1 cellular context compared by ENCODE assay signal in the genomic region with DNA sequence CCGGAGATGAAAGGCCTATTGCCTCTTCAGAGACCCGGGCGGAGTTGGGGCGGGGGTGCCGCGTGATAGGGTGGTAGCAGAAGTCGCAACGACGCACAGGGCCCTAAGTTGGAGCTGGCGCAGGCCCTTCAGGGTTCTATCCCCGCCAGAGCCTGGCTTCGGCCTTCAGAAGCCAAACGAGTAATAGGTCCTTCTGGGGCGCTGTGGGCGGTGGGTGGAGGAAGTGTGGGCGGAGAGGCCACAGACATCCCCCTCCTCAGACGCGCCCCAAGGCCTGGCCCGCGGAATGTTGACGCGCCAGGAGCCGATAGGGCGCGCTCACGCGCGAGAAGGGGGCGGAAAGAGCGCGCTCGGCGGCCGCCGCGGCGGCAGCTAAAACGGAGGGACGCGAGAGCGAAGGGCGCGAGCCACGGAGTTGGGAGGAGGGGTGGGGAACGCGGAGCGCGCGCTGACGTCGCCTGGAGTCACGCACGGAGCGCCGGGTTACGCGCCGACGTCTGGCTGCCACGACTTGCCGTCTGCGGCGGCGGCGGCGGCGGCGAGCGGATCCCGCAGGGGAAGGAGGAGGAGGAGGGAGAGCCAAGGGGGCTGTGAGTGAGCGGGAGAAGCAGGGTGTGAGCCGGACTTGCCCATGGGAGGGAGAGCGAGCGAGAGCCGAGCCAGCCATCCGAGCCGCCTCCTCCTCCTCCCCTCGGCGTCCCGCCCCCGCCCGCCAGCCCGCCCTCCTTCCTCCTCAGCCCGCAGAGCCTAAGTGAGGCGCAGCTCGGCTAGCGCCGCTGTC.
TF ChIP-seq lines count a peak whose summit lies in the region.

No MANE protein-coding gene starts in this region.

TF ChIP-seq in HEK293, 187 proteins besides CTCF, POLR2A, EP300 and RAD21 (continued from another document and continues in another):
- TF ChIP-seq, protein P1, sequence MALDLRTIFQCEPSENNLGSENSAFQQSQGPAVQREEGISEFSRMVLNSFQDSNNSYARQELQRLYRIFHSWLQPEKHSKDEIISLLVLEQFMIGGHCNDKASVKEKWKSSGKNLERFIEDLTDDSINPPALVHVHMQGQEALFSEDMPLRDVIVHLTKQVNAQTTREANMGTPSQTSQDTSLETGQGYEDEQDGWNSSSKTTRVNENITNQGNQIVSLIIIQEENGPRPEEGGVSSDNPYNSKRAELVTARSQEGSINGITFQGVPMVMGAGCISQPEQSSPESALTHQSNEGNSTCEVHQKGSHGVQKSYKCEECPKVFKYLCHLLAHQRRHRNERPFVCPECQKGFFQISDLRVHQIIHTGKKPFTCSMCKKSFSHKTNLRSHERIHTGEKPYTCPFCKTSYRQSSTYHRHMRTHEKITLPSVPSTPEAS (tag by site-specific recombination; IDR thresholded peaks at IDR 0.05) = no peak
- TF ChIP-seq, protein P2, sequence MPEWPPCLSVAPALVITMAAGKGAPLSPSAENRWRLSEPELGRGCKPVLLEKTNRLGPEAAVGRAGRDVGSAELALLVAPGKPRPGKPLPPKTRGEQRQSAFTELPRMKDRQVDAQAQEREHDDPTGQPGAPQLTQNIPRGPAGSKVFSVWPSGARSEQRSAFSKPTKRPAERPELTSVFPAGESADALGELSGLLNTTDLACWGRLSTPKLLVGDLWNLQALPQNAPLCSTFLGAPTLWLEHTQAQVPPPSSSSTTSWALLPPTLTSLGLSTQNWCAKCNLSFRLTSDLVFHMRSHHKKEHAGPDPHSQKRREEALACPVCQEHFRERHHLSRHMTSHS (tag by site-specific recombination; IDR thresholded peaks at IDR 0.05) = no peak
- no peak for TF ChIP-seq ZNF548 (tag by site-specific recombination; IDR thresholded peaks at IDR 0.05)
- no peak for TF ChIP-seq ZNF292 (tag by site-specific recombination; IDR thresholded peaks at IDR 0.05; ENCODE audit: borderline replicate concordance, low read depth)
- TF ChIP-seq ZNF626 (tag by site-specific recombination; IDR thresholded peaks at IDR 0.05) = no peak
- no peak for TF ChIP-seq ZNF202 (tag by site-specific recombination; IDR thresholded peaks at IDR 0.05; ENCODE audit: borderline replicate concordance)
- no peak for TF ChIP-seq ZNF701 (tag by site-specific recombination; IDR thresholded peaks at IDR 0.05)
- no peak for TF ChIP-seq ZNF174 (tag by site-specific recombination; IDR thresholded peaks at IDR 0.05)
- no peak for TF ChIP-seq FEZF1 (tag by site-specific recombination; IDR thresholded peaks at IDR 0.05)
- TF ChIP-seq ZNF133 (tag by site-specific recombination; IDR thresholded peaks at IDR 0.05) = no peak
- TF ChIP-seq ZNF169 (tag by site-specific recombination; IDR thresholded peaks at IDR 0.05) = 0 out of 2 replicates have a peak, but pooled peaks have one; percentile 24
- TF ChIP-seq ZNF76 (tag by site-specific recombination; IDR thresholded peaks at IDR 0.05; ENCODE audit: borderline replicate concordance, low read depth) = 0 out of 2 replicates have a peak, but pooled peaks have one; percentile 27
- no peak; the same call in 1 of the 2 replicates for TF ChIP-seq KLF10 (tag by site-specific recombination; IDR thresholded peaks at IDR 0.05)
- TF ChIP-seq ZNF510 (tag by site-specific recombination; IDR thresholded peaks at IDR 0.05; ENCODE audit: insufficient replicate concordance) = no peak
- TF ChIP-seq ZNF2 (tag by site-specific recombination; IDR thresholded peaks at IDR 0.05) = no peak
- peak; percentile 68 for TF ChIP-seq ZFP37 (tag by site-specific recombination; IDR thresholded peaks at IDR 0.05)
- TF ChIP-seq BCL11B (tag by site-specific recombination; IDR thresholded peaks at IDR 0.05; ENCODE audit: low read depth) = no peak; the same call in 1 of the 2 replicates
- peak; percentile 30 for TF ChIP-seq ZBTB8A (tag by site-specific recombination; IDR thresholded peaks at IDR 0.05)
- TF ChIP-seq MEIS1 (CRISPR knock-in tag; IDR thresholded peaks at IDR 0.05; ENCODE audit: borderline replicate concordance) = no peak
- TF ChIP-seq, protein P3, sequence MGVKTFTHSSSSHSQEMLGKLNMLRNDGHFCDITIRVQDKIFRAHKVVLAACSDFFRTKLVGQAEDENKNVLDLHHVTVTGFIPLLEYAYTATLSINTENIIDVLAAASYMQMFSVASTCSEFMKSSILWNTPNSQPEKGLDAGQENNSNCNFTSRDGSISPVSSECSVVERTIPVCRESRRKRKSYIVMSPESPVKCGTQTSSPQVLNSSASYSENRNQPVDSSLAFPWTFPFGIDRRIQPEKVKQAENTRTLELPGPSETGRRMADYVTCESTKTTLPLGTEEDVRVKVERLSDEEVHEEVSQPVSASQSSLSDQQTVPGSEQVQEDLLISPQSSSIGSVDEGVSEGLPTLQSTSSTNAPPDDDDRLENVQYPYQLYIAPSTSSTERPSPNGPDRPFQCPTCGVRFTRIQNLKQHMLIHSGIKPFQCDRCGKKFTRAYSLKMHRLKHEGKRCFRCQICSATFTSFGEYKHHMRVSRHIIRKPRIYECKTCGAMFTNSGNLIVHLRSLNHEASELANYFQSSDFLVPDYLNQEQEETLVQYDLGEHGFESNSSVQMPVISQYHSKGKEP (tag by site-specific recombination; IDR thresholded peaks at IDR 0.05) = no peak
- no peak for TF ChIP-seq ZNF658 (tag by site-specific recombination; IDR thresholded peaks at IDR 0.05)
- TF ChIP-seq, protein P4, sequence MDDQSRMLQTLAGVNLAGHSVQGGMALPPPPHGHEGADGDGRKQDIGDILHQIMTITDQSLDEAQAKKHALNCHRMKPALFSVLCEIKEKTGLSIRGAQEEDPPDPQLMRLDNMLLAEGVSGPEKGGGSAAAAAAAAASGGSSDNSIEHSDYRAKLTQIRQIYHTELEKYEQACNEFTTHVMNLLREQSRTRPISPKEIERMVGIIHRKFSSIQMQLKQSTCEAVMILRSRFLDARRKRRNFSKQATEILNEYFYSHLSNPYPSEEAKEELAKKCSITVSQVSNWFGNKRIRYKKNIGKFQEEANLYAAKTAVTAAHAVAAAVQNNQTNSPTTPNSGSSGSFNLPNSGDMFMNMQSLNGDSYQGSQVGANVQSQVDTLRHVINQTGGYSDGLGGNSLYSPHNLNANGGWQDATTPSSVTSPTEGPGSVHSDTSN (CRISPR knock-in tag; IDR thresholded peaks at IDR 0.05) = peak; percentile 84; the same call in 1 of the 2 replicates
- TF ChIP-seq, protein P5, sequence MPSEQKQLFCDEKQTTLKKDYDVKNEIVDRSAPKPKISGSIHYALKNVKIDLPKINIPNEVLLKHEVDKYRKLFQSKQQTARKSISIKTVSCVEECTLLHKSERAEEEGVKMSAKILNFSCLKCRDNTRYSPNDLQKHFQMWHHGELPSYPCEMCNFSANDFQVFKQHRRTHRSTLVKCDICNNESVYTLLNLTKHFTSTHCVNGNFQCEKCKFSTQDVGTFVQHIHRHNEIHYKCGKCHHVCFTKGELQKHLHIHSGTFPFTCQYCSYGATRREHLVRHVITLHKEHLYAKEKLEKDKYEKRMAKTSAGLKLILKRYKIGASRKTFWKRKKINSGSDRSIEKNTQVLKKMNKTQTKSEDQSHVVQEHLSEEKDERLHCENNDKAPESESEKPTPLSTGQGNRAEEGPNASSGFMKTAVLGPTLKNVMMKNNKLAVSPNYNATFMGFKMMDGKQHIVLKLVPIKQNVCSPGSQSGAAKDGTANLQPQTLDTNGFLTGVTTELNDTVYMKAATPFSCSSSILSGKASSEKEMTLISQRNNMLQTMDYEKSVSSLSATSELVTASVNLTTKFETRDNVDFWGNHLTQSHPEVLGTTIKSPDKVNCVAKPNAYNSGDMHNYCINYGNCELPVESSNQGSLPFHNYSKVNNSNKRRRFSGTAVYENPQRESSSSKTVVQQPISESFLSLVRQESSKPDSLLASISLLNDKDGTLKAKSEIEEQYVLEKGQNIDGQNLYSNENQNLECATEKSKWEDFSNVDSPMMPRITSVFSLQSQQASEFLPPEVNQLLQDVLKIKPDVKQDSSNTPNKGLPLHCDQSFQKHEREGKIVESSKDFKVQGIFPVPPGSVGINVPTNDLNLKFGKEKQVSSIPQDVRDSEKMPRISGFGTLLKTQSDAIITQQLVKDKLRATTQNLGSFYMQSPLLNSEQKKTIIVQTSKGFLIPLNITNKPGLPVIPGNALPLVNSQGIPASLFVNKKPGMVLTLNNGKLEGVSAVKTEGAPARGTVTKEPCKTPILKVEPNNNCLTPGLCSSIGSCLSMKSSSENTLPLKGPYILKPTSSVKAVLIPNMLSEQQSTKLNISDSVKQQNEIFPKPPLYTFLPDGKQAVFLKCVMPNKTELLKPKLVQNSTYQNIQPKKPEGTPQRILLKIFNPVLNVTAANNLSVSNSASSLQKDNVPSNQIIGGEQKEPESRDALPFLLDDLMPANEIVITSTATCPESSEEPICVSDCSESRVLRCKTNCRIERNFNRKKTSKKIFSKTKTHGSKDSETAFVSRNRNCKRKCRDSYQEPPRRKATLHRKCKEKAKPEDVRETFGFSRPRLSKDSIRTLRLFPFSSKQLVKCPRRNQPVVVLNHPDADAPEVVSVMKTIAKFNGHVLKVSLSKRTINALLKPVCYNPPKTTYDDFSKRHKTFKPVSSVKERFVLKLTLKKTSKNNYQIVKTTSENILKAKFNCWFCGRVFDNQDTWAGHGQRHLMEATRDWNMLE (tag by site-specific recombination; conservative IDR thresholded peaks at IDR 0.05; ENCODE audit: low read depth) = no peak
- 0 out of 2 replicates have a peak, but pooled peaks have one; percentile 9 for TF ChIP-seq ZNF266 (tag by site-specific recombination; IDR thresholded peaks at IDR 0.05; ENCODE audit: low read depth)
- TF ChIP-seq ZBTB17 (tag by site-specific recombination; IDR thresholded peaks at IDR 0.05) = peak; percentile 95
- TF ChIP-seq KLF1 (tag by site-specific recombination; IDR thresholded peaks at IDR 0.05) = peak; percentile 69
- TF ChIP-seq, protein P6, sequence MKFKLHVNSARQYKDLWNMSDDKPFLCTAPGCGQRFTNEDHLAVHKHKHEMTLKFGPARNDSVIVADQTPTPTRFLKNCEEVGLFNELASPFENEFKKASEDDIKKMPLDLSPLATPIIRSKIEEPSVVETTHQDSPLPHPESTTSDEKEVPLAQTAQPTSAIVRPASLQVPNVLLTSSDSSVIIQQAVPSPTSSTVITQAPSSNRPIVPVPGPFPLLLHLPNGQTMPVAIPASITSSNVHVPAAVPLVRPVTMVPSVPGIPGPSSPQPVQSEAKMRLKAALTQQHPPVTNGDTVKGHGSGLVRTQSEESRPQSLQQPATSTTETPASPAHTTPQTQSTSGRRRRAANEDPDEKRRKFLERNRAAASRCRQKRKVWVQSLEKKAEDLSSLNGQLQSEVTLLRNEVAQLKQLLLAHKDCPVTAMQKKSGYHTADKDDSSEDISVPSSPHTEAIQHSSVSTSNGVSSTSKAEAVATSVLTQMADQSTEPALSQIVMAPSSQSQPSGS (tag by site-specific recombination; IDR thresholded peaks at IDR 0.05; ENCODE audit: low read depth) = peak; percentile 58
- peak; percentile 75; the same call in 1 of the 2 replicates for TF ChIP-seq ZNF660 (tag by site-specific recombination; IDR thresholded peaks at IDR 0.05)
- no peak for TF ChIP-seq TCF7L2 (IDR thresholded peaks at IDR 0.05; ENCODE audit: borderline replicate concordance, low read depth, low read length)
- TF ChIP-seq ZNF23 (tag by site-specific recombination; IDR thresholded peaks at IDR 0.05; ENCODE audit: borderline replicate concordance) = no peak
- peak; percentile 90 for TF ChIP-seq ZNF561 (tag by site-specific recombination; IDR thresholded peaks at IDR 0.05; ENCODE audit: borderline replicate concordance)
- TF ChIP-seq, protein P7, sequence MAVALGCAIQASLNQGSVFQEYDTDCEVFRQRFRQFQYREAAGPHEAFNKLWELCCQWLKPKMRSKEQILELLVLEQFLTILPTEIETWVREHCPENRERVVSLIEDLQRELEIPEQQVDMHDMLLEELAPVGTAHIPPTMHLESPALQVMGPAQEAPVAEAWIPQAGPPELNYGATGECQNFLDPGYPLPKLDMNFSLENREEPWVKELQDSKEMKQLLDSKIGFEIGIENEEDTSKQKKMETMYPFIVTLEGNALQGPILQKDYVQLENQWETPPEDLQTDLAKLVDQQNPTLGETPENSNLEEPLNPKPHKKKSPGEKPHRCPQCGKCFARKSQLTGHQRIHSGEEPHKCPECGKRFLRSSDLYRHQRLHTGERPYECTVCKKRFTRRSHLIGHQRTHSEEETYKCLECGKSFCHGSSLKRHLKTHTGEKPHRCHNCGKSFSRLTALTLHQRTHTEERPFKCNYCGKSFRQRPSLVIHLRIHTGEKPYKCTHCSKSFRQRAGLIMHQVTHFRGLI (tag by site-specific recombination; IDR thresholded peaks at IDR 0.05) = no peak
- peak; percentile 65 for TF ChIP-seq IKZF3 (tag by site-specific recombination; IDR thresholded peaks at IDR 0.05)
- peak; percentile 78 for TF ChIP-seq KLF9 (tag by site-specific recombination; IDR thresholded peaks at IDR 0.05; ENCODE audit: low read depth)
- TF ChIP-seq MZF1 (tag by site-specific recombination; IDR thresholded peaks at IDR 0.05; ENCODE audit: borderline replicate concordance) = no peak; the same call in 1 of the 2 replicates
- no peak for TF ChIP-seq ZNF571 (tag by site-specific recombination; IDR thresholded peaks at IDR 0.05)
- peak; percentile 78 for TF ChIP-seq SP2 (tag by site-specific recombination; IDR thresholded peaks at IDR 0.05)
- TF ChIP-seq ZNF549 (tag by site-specific recombination; IDR thresholded peaks at IDR 0.05) = no peak
- TF ChIP-seq ZNF138 (tag by site-specific recombination; IDR thresholded peaks at IDR 0.05; ENCODE audit: borderline replicate concordance) = no peak
- TF ChIP-seq, protein P8, sequence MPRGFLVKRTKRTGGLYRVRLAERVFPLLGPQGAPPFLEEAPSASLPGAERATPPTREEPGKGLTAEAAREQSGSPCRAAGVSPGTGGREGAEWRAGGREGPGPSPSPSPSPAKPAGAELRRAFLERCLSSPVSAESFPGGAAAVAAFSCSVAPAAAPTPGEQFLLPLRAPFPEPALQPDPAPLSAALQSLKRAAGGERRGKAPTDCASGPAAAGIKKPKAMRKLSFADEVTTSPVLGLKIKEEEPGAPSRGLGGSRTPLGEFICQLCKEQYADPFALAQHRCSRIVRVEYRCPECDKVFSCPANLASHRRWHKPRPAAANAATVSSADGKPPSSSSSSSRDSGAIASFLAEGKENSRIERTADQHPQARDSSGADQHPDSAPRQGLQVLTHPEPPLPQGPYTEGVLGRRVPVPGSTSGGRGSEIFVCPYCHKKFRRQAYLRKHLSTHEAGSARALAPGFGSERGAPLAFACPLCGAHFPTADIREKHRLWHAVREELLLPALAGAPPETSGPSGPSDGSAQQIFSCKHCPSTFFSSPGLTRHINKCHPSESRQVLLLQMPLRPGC (tag by site-specific recombination; IDR thresholded peaks at IDR 0.05) = peak; percentile 27
- no peak for TF ChIP-seq ZNF354C (tag by site-specific recombination; IDR thresholded peaks at IDR 0.05; ENCODE audit: borderline replicate concordance, low read depth)
- TF ChIP-seq TRIM28 (IDR thresholded peaks at IDR 0.05; ENCODE audit: borderline replicate concordance, low read length) = no peak
- peak; percentile 89 for TF ChIP-seq ZBTB20 (tag by site-specific recombination; IDR thresholded peaks at IDR 0.05)
- peak; percentile 46; the same call in 1 of the 2 replicates for TF ChIP-seq ZNF394 (tag by site-specific recombination; IDR thresholded peaks at IDR 0.05; ENCODE audit: borderline replicate concordance)
- 0 out of 2 replicates have a peak, but pooled peaks have one; percentile 11 for TF ChIP-seq YY1 (tag by site-specific recombination; IDR thresholded peaks at IDR 0.05)
- TF ChIP-seq ZNF223 (tag by site-specific recombination; IDR thresholded peaks at IDR 0.05) = no peak
- TF ChIP-seq HOXA7 (CRISPR knock-in tag; IDR thresholded peaks at IDR 0.05; ENCODE audit: borderline replicate concordance) = no peak
- no peak for TF ChIP-seq ZFP41 (tag by site-specific recombination; IDR thresholded peaks at IDR 0.05; ENCODE audit: borderline replicate concordance)
